12 cellular contexts compared by ENCODE assay signal in genomic region chr20:32062776-32063170, GRCh38.
DNase-seq lines count a peak whose midpoint lies in the region; ATAC-seq and TF ChIP-seq lines count a peak whose summit lies in the region.
"Had no signal": no experiment of that assay in that cellular context is flagged by ENCODE, and none has a peak within 500 bp of the region (broad histone marks: within the 10 kb centered on the region; RNA-seq: fewer than 3 reads in every experiment).

No MANE protein-coding gene starts in this region.

- peak overlapping the region; percentile 45 for H3K27ac ChIP-seq in parathyroid adenoma

- H3K9me3 ChIP-seq in parathyroid adenoma (ENCODE audit: control insufficient read depth, low read length) = no peaks in the 10 kb centered on the region
- H3K9me3 ChIP-seq: Caco-2 had no signal

- no peaks in the 10 kb centered on the region for H3K9me3 Mint-ChIP-seq in effector memory CD8-positive, alpha-beta T cell
- H3K9me3 Mint-ChIP-seq: central memory CD8-positive, alpha-beta T cell had no signal

- H3K36me3 ChIP-seq in parathyroid adenoma (ENCODE audit: control insufficient read depth, insufficient read depth, low read length) = no peaks in the 10 kb centered on the region

- H3K27me3 ChIP-seq in parathyroid adenoma (ENCODE audit: control insufficient read depth, insufficient read depth, low read length) = no peaks in the 10 kb centered on the region

- DNase-seq in GF-D8 (lab: John Stamatoyannopoulos, UW) (peak; percentile 86), KG1 (lab: John Stamatoyannopoulos, UW) (peak; percentile 55), HPDE6-E6E7 (ENCODE audit: extremely low spot score) (no peak), germinal center (ENCODE audit: low spot score) (no peak)
- DNase-seq in effector memory CD8-positive, alpha-beta T cell = no peak
- DNase-seq: activated CD8-positive, alpha-beta memory T cell treated with anti-CD3 and anti-CD28 coated beads, Interleukin-2, amount 50 U/mL, for 4 hours; Caco-2; NCI-H1105 had no signal

- H3K4me3 Mint-ChIP-seq in effector memory CD8-positive, alpha-beta T cell = no peak overlapping the region
- H3K4me3 Mint-ChIP-seq: central memory CD8-positive, alpha-beta T cell had no signal

- no peak overlapping the region for H3K4me2 ChIP-seq in parathyroid adenoma (ENCODE audit: low read length)

- no peak overlapping the region for H3K9ac ChIP-seq in parathyroid adenoma

- peak overlapping the region; percentile 73 for H2AFZ ChIP-seq in parathyroid adenoma

- peaks cover 29% of the 10 kb centered on the region for H3K4me1 ChIP-seq in parathyroid adenoma
- H3K4me1 ChIP-seq: Caco-2 had no signal

- H3K79me2 ChIP-seq in parathyroid adenoma = no peaks in the 10 kb centered on the region

- peaks cover 50 to 89% of the 10 kb centered on the region in 2 donors for H3K27me3 Mint-ChIP-seq in effector memory CD8-positive, alpha-beta T cell

- peak; percentile 43 for ATAC-seq in effector memory CD8-positive, alpha-beta T cell (replicated peaks)
- ATAC-seq in GM21619 (IDR thresholded peaks at IDR 0.05; ENCODE audit: unreplicated experiment) = no peak
- ATAC-seq in GM19467 (IDR thresholded peaks at IDR 0.05; ENCODE audit: unreplicated experiment) = no peak

- H3K27ac Mint-ChIP-seq in effector memory CD8-positive, alpha-beta T cell = no peak overlapping the region

- no peaks in the 10 kb centered on the region for H3K4me1 Mint-ChIP-seq in effector memory CD8-positive, alpha-beta T cell (ENCODE audit: low read depth in 2 of 2)
- H3K4me1 Mint-ChIP-seq: central memory CD8-positive, alpha-beta T cell had no signal

- no peak overlapping the region for H3K4me3 ChIP-seq in parathyroid adenoma (ENCODE audit: low read depth, low read length)

- no peaks in the 10 kb centered on the region for H3K36me3 Mint-ChIP-seq in effector memory CD8-positive, alpha-beta T cell (ENCODE audit: insufficient read depth)

- TF ChIP-seq CTCF in parathyroid adenoma (IDR thresholded peaks at IDR 0.05) = no peak

Comparison
In these comparisons a context has a peak if more than half of its experiments do, and no peak if none do; other contexts are left out.
1. DNase-seq: peak in GF-D8 (single experiment) and KG1 (single experiment); none in effector memory CD8-positive, alpha-beta T cell (0 of 3), HPDE6-E6E7 (single experiment) and germinal center (single experiment).